10 cellular contexts compared by ENCODE assay signal in the genomic region with DNA sequence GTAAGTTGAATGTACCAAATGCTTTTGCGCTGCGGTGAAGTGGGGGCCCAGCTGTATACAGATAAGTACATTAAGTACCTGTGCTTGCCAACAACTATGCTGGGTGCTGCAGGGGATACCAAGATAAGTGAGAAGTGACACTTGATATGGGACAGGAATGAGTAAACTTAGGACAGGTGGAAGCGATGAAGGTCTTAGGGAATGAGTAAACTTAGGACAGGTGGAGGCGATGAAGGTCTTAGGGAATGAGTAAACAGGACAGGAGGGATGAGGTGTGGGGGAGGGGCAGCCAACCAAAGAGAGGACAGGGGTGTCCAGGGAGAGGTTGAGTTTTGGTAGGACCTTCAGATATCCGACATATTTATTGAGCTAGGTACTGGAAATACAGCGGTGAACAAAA. TPM values are rescaled to one million over a fixed set of nuclear protein-coding genes. Genes with fewer than 3 reads are reported as not detected.
DNase-seq lines count a peak whose midpoint lies in the region; ATAC-seq, FAIRE-seq and TF ChIP-seq lines count a peak whose summit lies in the region.
"Had no signal": no experiment of that assay in that cellular context is flagged by ENCODE, and none has a peak within 500 bp of the region (broad histone marks: within the 10 kb centered on the region; RNA-seq: fewer than 3 reads in every experiment).

No MANE protein-coding gene starts in this region.

- TF ChIP-seq CTCF in tibial artery (IDR thresholded peaks at IDR 0.05) = no peak

- no peaks in the 10 kb centered on the region for H3K27me3 Mint-ChIP-seq in activated naive CD4-positive, alpha-beta T cell treated with anti-CD3 and anti-CD28 coated beads, Interleukin-2, amount 10 ng/mL, durations not matched to agents 7 days and 5 days
- H3K27me3 Mint-ChIP-seq in activated T-helper 2 cell treated with anti-CD3 and anti-CD28 coated beads, Interferon-gamma antibody, Interleukin-2, Interleukin-4, amounts not matched to agents 10 μg/mL and 5 μg/mL and 100 μg/mL, durations not matched to agents 14 hours and 24 hours and 36 hours (ENCODE audit: low read depth) = no peaks in the 10 kb centered on the region

- H3K4me3 ChIP-seq in tibial artery (peak overlapping the region; percentile 88 to 99), aorta (ENCODE audit: low read length in 2 of 2) (peak overlapping the region in 1 of 2 donors; percentile 76)

- peaks cover 55% of the 10 kb centered on the region for H3K4me1 Mint-ChIP-seq in activated naive CD4-positive, alpha-beta T cell treated with anti-CD3 and anti-CD28 coated beads, Interleukin-2, amount 10 ng/mL, durations not matched to agents 7 days and 5 days
- peaks cover 40% of the 10 kb centered on the region for H3K4me1 Mint-ChIP-seq in activated T-helper 2 cell treated with anti-CD3 and anti-CD28 coated beads, Interferon-gamma antibody, Interleukin-2, Interleukin-4, amounts not matched to agents 10 μg/mL and 5 μg/mL and 100 μg/mL, durations not matched to agents 14 hours and 24 hours and 36 hours (ENCODE audit: low read depth)

- peaks cover 0 to 46% (median 26%) of the 10 kb centered on the region in 4 donors for H3K4me1 ChIP-seq in tibial artery
- H3K4me1 ChIP-seq in aorta (ENCODE audit: control insufficient read depth in 1 of 2, insufficient read depth in 2 of 2, low read length in 2 of 2) = peaks cover 0 to 6% of the 10 kb centered on the region in 2 donors

- peak overlapping the region in 1 of 2 donors; percentile 96 for H3K27ac ChIP-seq in tibial artery
- H3K27ac ChIP-seq in aorta (ENCODE audit: low read depth in 1 of 2, low read length in 2 of 2) = no peak overlapping the region

- no peak for DNase-seq in activated naive CD4-positive, alpha-beta T cell treated with anti-CD3 and anti-CD28 coated beads, Interleukin-2, amount 10 ng/mL, durations not matched to agents 7 days and 5 days
- DNase-seq in activated naive CD4-positive, alpha-beta T cell treated with Interleukin-2 at 50 U/mL for 16 hours = no peak
- DNase-seq in activated T-helper 2 cell treated with anti-CD3 and anti-CD28 coated beads, Interferon-gamma antibody, Interleukin-2, Interleukin-4, amounts not matched to agents 10 μg/mL and 5 μg/mL and 100 μg/mL, durations not matched to agents 14 hours and 24 hours and 36 hours (ENCODE audit: low spot score) = no peak
- DNase-seq in kidney tubule cell (ENCODE audit: low spot score) (peak; percentile 22), tibial artery (no peak), aorta (no peak), RCC 7860 (ENCODE audit: low spot score) (no peak)
- no peak for DNase-seq in activated CD4-positive, alpha-beta T cell treated with anti-CD3 and anti-CD28 coated beads, Interleukin-2, amount 50 U/mL, for 4 hours
- DNase-seq: EL, SW 1271 had no signal

- ATAC-seq in aorta (ENCODE audit: low FRiP score) = no peak

- 94 to 95% methylated on average over 6 of the region's 6 CpGs for WGBS in aorta, 2 donors

- no peaks in the 10 kb centered on the region for H3K9me3 ChIP-seq in tibial artery
- no peaks in the 10 kb centered on the region for H3K9me3 ChIP-seq in aorta (ENCODE audit: control insufficient read depth, low read length)

- peaks cover 0 to 19% (median 18%) of the 10 kb centered on the region in 3 donors for H3K36me3 ChIP-seq in tibial artery
- no peaks in the 10 kb centered on the region for H3K36me3 ChIP-seq in aorta (ENCODE audit: control insufficient read depth in 1 of 2, insufficient read depth in 2 of 2, low read length in 1 of 2)

- CTCF ChIA-PET in activated naive CD4-positive, alpha-beta T cell treated with anti-CD3 and anti-CD28 coated beads, Interleukin-2, amount 10 ng/mL, durations not matched to agents 7 days and 5 days (lab: Charles Lee) = interaction anchor here (1.1 kb wide), 1 partner anchor 81 kb away, joined by 3 read pairs; no protein-coding TSS in a partner anchor

- peak overlapping the region; percentile 91 for H3K4me3 Mint-ChIP-seq in activated naive CD4-positive, alpha-beta T cell treated with anti-CD3 and anti-CD28 coated beads, Interleukin-2, amount 10 ng/mL, durations not matched to agents 7 days and 5 days
- peak overlapping the region; percentile 99 for H3K4me3 Mint-ChIP-seq in activated T-helper 2 cell treated with anti-CD3 and anti-CD28 coated beads, Interferon-gamma antibody, Interleukin-2, Interleukin-4, amounts not matched to agents 10 μg/mL and 5 μg/mL and 100 μg/mL, durations not matched to agents 14 hours and 24 hours and 36 hours (ENCODE audit: low read depth)

- no peak for FAIRE-seq in RCC 7860 (lab: Jason Lieb, UNC)

- H3K9me3 Mint-ChIP-seq in activated naive CD4-positive, alpha-beta T cell treated with anti-CD3 and anti-CD28 coated beads, Interleukin-2, amount 10 ng/mL, durations not matched to agents 7 days and 5 days = no peaks in the 10 kb centered on the region
- H3K9me3 Mint-ChIP-seq in activated T-helper 2 cell treated with anti-CD3 and anti-CD28 coated beads, Interferon-gamma antibody, Interleukin-2, Interleukin-4, amounts not matched to agents 10 μg/mL and 5 μg/mL and 100 μg/mL, durations not matched to agents 14 hours and 24 hours and 36 hours = no peaks in the 10 kb centered on the region

- H3K27me3 ChIP-seq in tibial artery = no peaks in the 10 kb centered on the region
- H3K27me3 ChIP-seq in aorta (ENCODE audit: control insufficient read depth in 1 of 2, insufficient read depth in 2 of 2, low read length in 1 of 2) = no peaks in the 10 kb centered on the region

- H3K27ac Mint-ChIP-seq in activated naive CD4-positive, alpha-beta T cell treated with anti-CD3 and anti-CD28 coated beads, Interleukin-2, amount 10 ng/mL, durations not matched to agents 7 days and 5 days = peak overlapping the region; percentile 74
- no peak overlapping the region for H3K27ac Mint-ChIP-seq in activated T-helper 2 cell treated with anti-CD3 and anti-CD28 coated beads, Interferon-gamma antibody, Interleukin-2, Interleukin-4, amounts not matched to agents 10 μg/mL and 5 μg/mL and 100 μg/mL, durations not matched to agents 14 hours and 24 hours and 36 hours

- intact Hi-C loops in activated T-helper 2 cell treated with anti-CD3 and anti-CD28 coated beads, Interferon-gamma antibody, Interleukin-2, Interleukin-4, amounts not matched to agents 10 μg/mL and 5 μg/mL and 100 μg/mL, durations not matched to agents 14 hours and 24 hours and 36 hours (cut with micrococcal nuclease) = loop anchor here (2.0 to 10.0 kb wide), 4 partner anchors 42 to 266 kb away; no protein-coding TSS in a partner anchor
- intact Hi-C loops in tibial artery (cut with DNase I; ENCODE audit: low total_unique reads) (no loop called here), aorta (cut with DNase I) (loop anchor here in 1 of 2 donors (5.0 kb wide), 1 partner anchor 57 kb away; a partner anchor contains a TSS)

- H3K36me3 Mint-ChIP-seq in activated naive CD4-positive, alpha-beta T cell treated with anti-CD3 and anti-CD28 coated beads, Interleukin-2, amount 10 ng/mL, durations not matched to agents 7 days and 5 days = peaks cover 30% of the 10 kb centered on the region
- peaks cover 55% of the 10 kb centered on the region for H3K36me3 Mint-ChIP-seq in activated T-helper 2 cell treated with anti-CD3 and anti-CD28 coated beads, Interferon-gamma antibody, Interleukin-2, Interleukin-4, amounts not matched to agents 10 μg/mL and 5 μg/mL and 100 μg/mL, durations not matched to agents 14 hours and 24 hours and 36 hours (ENCODE audit: low read depth)

RNA-seq across cellular contexts. Expression of a gene that starts 1.4 kb away (rescaled TPM):
- 268 and 285 TPM in 2 replicates for total RNA-seq in activated T-helper 2 cell treated with anti-CD3 and anti-CD28 coated beads, Interferon-gamma antibody, Interleukin-2, Interleukin-4, amounts not matched to agents 10 μg/mL and 5 μg/mL and 100 μg/mL, durations not matched to agents 14 hours and 24 hours and 36 hours
- total RNA-seq in aorta = 10 to 100 TPM; 68.4 to 87.9 TPM
- polyA plus RNA-seq in aorta = 10 to 100 TPM; 65.3 to 66.7 TPM

RNA-seq across cellular contexts. Expression of a gene that starts 1.5 kb away (rescaled TPM):
- total RNA-seq in activated T-helper 2 cell treated with anti-CD3 and anti-CD28 coated beads, Interferon-gamma antibody, Interleukin-2, Interleukin-4, amounts not matched to agents 10 μg/mL and 5 μg/mL and 100 μg/mL, durations not matched to agents 14 hours and 24 hours and 36 hours = 27.7 and 36.1 TPM in 2 replicates
- total RNA-seq in aorta = 10 to 100 TPM in 1 of 2 donors, 1 to 10 TPM in 1; 6.1 to 16.8 TPM
- 10 to 100 TPM; 16.2 to 18.7 TPM for polyA plus RNA-seq in aorta

RNA-seq across cellular contexts. Expression of a gene that starts 54.9 kb away (rescaled TPM):
- 62.4 and 63.7 TPM in 2 replicates for total RNA-seq in activated T-helper 2 cell treated with anti-CD3 and anti-CD28 coated beads, Interferon-gamma antibody, Interleukin-2, Interleukin-4, amounts not matched to agents 10 μg/mL and 5 μg/mL and 100 μg/mL, durations not matched to agents 14 hours and 24 hours and 36 hours
- total RNA-seq in aorta = 10 to 100 TPM; 53.8 to 75.1 TPM
- polyA plus RNA-seq in aorta = 100 to 1,000 TPM in 1 of 2 donors, 10 to 100 TPM in 1; 84.0 to 144 TPM
